29 cellular contexts compared by ENCODE assay signal in the genomic region with DNA sequence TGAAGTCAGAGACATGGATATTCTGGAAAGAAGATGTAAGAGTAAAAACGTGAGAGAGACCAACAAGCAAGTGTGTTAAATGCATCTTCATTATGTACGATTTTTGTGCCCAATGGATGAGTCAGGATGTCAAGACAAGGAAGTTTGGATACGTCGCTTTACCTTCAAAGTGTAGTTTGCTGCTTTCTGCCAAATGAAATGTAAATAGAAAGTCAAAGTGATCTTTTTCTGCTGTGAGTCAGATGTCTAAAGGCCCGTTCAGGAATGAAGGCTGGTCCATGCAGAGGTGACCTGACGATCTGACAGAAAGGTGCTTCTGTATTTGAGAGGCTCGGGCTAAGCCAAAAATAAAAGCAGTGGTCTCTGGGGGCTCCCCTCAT.
A peak's percentile ranks its signal among the peaks of the same experiment; 100 is the strongest.
DNase-seq lines count a peak whose midpoint lies in the region; ATAC-seq and TF ChIP-seq lines count a peak whose summit lies in the region.
"Had no signal": no experiment of that assay in that cellular context is flagged by ENCODE, and none has a peak within 500 bp of the region (broad histone marks: within the 10 kb centered on the region; RNA-seq: fewer than 3 reads in every experiment).

No MANE protein-coding gene starts in this region.

- no peaks in the 10 kb centered on the region for H3K36me3 ChIP-seq in mammary epithelial cell (ENCODE audit: insufficient read depth, low read length)
- no peaks in the 10 kb centered on the region for H3K36me3 ChIP-seq in sigmoid colon
- H3K36me3 ChIP-seq in endodermal cell (ENCODE audit: control insufficient read depth, insufficient read depth, low read length): no peaks in the 10 kb centered on the region
- H3K36me3 ChIP-seq: cardiac muscle cell, colonic mucosa, neutrophil, prostate gland, SJSA1 had no signal

- H3K4me1 Mint-ChIP-seq in endodermal cell: peaks cover 4% of the 10 kb centered on the region
- H3K4me1 Mint-ChIP-seq: CD14-positive monocyte had no signal

- intact Hi-C loops in mammary epithelial cell (cut with micrococcal nuclease) (no loop called here), sigmoid colon (cut with DNase I) (loop anchor here (5.0 kb wide), 1 partner anchor 85 kb away; no protein-coding TSS in a partner anchor)

- H3K9me3 Mint-ChIP-seq in endodermal cell: no peaks in the 10 kb centered on the region

- H3K4me2 ChIP-seq in mammary epithelial cell (ENCODE audit: insufficient read depth, low read depth, low read length): peak overlapping the region; percentile 72

- dilution Hi-C loops in mammary epithelial cell (cut with HindIII; ENCODE audit: low sequenced_read_pairs): no loop called here

- CTCF ChIA-PET in mammary epithelial cell (lab: Charles Lee; ENCODE audit: low non-redundant PET): no interaction called here

- no peaks in the 10 kb centered on the region for H3K27me3 Mint-ChIP-seq in endodermal cell (ENCODE audit: insufficient read depth)

- no peak overlapping the region for H3K4me3 Mint-ChIP-seq in endodermal cell
- H3K4me3 Mint-ChIP-seq: CD14-positive monocyte had no signal

- in situ Hi-C loops in mammary epithelial cell (cut with MboI; ENCODE audit: low sequenced_read_pairs in 2 of 2): no loop called here

- no peak for TF ChIP-seq EP300 in sigmoid colon (IDR thresholded peaks at IDR 0.05)

- DNase-seq in NCI-H226 (peak; percentile 64), mammary epithelial cell (peak; percentile 5), foreskin keratinocyte (peak; percentile 61 to 64), sigmoid colon (no peak), NOMO-1 treated with dmso at 0.1 percent for 144 hours (lab: John Stamatoyannopoulos, UW; ENCODE audit: unreplicated experiment) (no peak), endodermal cell (no peak), COLO668 (lab: John Stamatoyannopoulos, UW; ENCODE audit: unreplicated experiment) (no peak)
- no peak for DNase-seq in activated CD4-positive, alpha-beta T cell treated with anti-CD3 and anti-CD28 coated beads for 4 hours
- DNase-seq: activated CD4-positive, alpha-beta T cell treated with anti-CD3 and anti-CD28 coated beads, Interleukin-2, amount 50 U/mL, for 48 hours; activated CD8-positive, alpha-beta memory T cell treated with anti-CD3 and anti-CD28 coated beads, Interleukin-2, amount 50 U/mL, for 48 hours; activated naive CD4-positive, alpha-beta T cell treated with anti-CD3 and anti-CD28 coated beads, Interleukin-2, amount 50 U/mL, for 16 hours; amygdala; colonic mucosa; DND-41; effector memory CD4-positive, alpha-beta T cell; glutamatergic neuron; IMR-90; NCI-H1092 treated with DMSO at 0.1 percent for 48 hours; NCI-H187 treated with DMSO at 0.1 percent for 48 hours; NCI-H69; stimulated activated naive CD4-positive, alpha-beta T cell; T-helper 1 cell; testis had no signal

- no peak overlapping the region for H3K9ac ChIP-seq in mammary epithelial cell (ENCODE audit: insufficient read depth, low read length)
- H3K9ac ChIP-seq in endodermal cell (ENCODE audit: extremely low read depth, low read length, poor library complexity, severe bottlenecking): no peak overlapping the region

- peaks cover 9% of the 10 kb centered on the region for H3K4me1 ChIP-seq in mammary epithelial cell (ENCODE audit: insufficient read depth, low read length)
- H3K4me1 ChIP-seq in foreskin keratinocyte: peaks cover 8% of the 10 kb centered on the region
- peaks cover 0 to 23% (median 16%) of the 10 kb centered on the region in 4 donors for H3K4me1 ChIP-seq in sigmoid colon
- H3K4me1 ChIP-seq in endodermal cell (ENCODE audit: control insufficient read depth, insufficient read depth, low read length): no peaks in the 10 kb centered on the region
- H3K4me1 ChIP-seq: colonic mucosa, prostate gland, SJSA1, testis had no signal

- H3K4me3 ChIP-seq in mammary epithelial cell (replicated peaks in 1 of 3; ENCODE audit: insufficient read depth in 1 of 3, low read depth in 2 of 3, low read length in 3 of 3): peak overlapping the region in 2 of 3 experiments; percentile 8 to 24
- no peak overlapping the region for H3K4me3 ChIP-seq in sigmoid colon
- no peak overlapping the region for H3K4me3 ChIP-seq in endodermal cell (ENCODE audit: low read length)
- H3K4me3 ChIP-seq: cardiac muscle cell, colonic mucosa, prostate gland, SJSA1, testis had no signal

- WGBS in mammary epithelial cell (ENCODE audit: low coverage, missing lambda C conversion rate): 26% methylated on average over 7 of the region's 7 CpGs
- 52 to 71% methylated on average over 7 of the region's 7 CpGs for WGBS in sigmoid colon, 2 donors
- 90 to 95% methylated on average over 4 to 7 of the region's 7 CpGs for WGBS in endodermal cell (ENCODE audit: insufficient coverage in 1 of 2, insufficient read length in 1 of 2), 2 experiments

- H4K20me1 ChIP-seq in mammary epithelial cell (ENCODE audit: insufficient read depth, low read length): no peaks in the 10 kb centered on the region

- peak; percentile 64 for ATAC-seq in foreskin keratinocyte
- ATAC-seq: Panc1 had no signal

- H3K79me2 ChIP-seq in mammary epithelial cell (ENCODE audit: insufficient read depth, low read length): no peaks in the 10 kb centered on the region

- H3K27ac Mint-ChIP-seq in endodermal cell: no peak overlapping the region
- H3K27ac Mint-ChIP-seq: CD14-positive monocyte had no signal

- H3K9me3 ChIP-seq in mammary epithelial cell (replicated peaks; ENCODE audit: insufficient read depth, low read length) (no peaks in the 10 kb centered on the region), sigmoid colon (no peaks in the 10 kb centered on the region), endodermal cell (ENCODE audit: control insufficient read depth, low read length) (no peaks in the 10 kb centered on the region)
- H3K9me3 ChIP-seq: colonic mucosa, neutrophil, prostate gland, SJSA1, testis had no signal

- peak overlapping the region; percentile 58 for H2AFZ ChIP-seq in mammary epithelial cell (ENCODE audit: low read depth, low read length)

- TF ChIP-seq CTCF in mammary epithelial cell (conservative IDR thresholded peaks at IDR 0.05 in 1 of 2, IDR thresholded peaks at IDR 0.05 in 1 of 2; ENCODE audit: extremely low read depth in 1 of 2, insufficient read depth in 1 of 2, low read depth in 1 of 2, low read length in 2 of 2) (no peak), foreskin keratinocyte (conservative IDR thresholded peaks at IDR 0.05) (no peak), sigmoid colon (IDR thresholded peaks at IDR 0.05) (no peak), endodermal cell (conservative IDR thresholded peaks at IDR 0.05) (no peak)

- H3K36me3 Mint-ChIP-seq in endodermal cell (ENCODE audit: low read depth): no peaks in the 10 kb centered on the region
- H3K36me3 Mint-ChIP-seq: CD14-positive monocyte had no signal

- H3K27ac ChIP-seq in mammary epithelial cell (ENCODE audit: insufficient read depth, low read depth, low read length) (peak overlapping the region; percentile 9), foreskin keratinocyte (no peak overlapping the region), sigmoid colon (peak overlapping the region; percentile 56 to 73 (median 58)), endodermal cell (ENCODE audit: low read depth, low read length) (no peak overlapping the region)
- H3K27ac ChIP-seq: cardiac muscle cell, colonic mucosa, neutrophil, prostate gland, SJSA1, testis had no signal

- TF ChIP-seq POLR2A in sigmoid colon (IDR thresholded peaks at IDR 0.05): no peak

- H3K27me3 ChIP-seq in mammary epithelial cell (ENCODE audit: insufficient read depth, low read length) (no peaks in the 10 kb centered on the region), foreskin keratinocyte (no peaks in the 10 kb centered on the region), sigmoid colon (no peaks in the 10 kb centered on the region), endodermal cell (ENCODE audit: control insufficient read depth, insufficient read depth, low read length, poor library complexity, severe bottlenecking) (no peaks in the 10 kb centered on the region)
- H3K27me3 ChIP-seq: cardiac muscle cell, colonic mucosa, neutrophil, SJSA1, testis had no signal

- no TSS peak for BruUV-seq in mammary epithelial cell (replicated peaks; lab: Mats Ljungman, UMichigan)

Comparison
In these comparisons a context has a peak if more than half of its experiments do, and no peak if none do; other contexts are left out.
1. DNase-seq: peak in NCI-H226 (single experiment), mammary epithelial cell (single experiment) and foreskin keratinocyte (2 of 2); none in sigmoid colon (single experiment), NOMO-1 treated with dmso at 0.1 percent for 144 hours (single experiment), activated CD4-positive, alpha-beta T cell treated with anti-CD3 and anti-CD28 coated beads for 4 hours (0 of 2), endodermal cell (single experiment) and COLO668 (single experiment).
2. H3K27ac ChIP-seq: peak in mammary epithelial cell (single experiment) and sigmoid colon (4 of 4); none in foreskin keratinocyte (single experiment) and endodermal cell (single experiment).
3. H3K4me3 ChIP-seq: peak in mammary epithelial cell (2 of 3); none in sigmoid colon (0 of 4) and endodermal cell (single experiment).